ENCODE assay signal across 28 cellular contexts in the genomic region with DNA sequence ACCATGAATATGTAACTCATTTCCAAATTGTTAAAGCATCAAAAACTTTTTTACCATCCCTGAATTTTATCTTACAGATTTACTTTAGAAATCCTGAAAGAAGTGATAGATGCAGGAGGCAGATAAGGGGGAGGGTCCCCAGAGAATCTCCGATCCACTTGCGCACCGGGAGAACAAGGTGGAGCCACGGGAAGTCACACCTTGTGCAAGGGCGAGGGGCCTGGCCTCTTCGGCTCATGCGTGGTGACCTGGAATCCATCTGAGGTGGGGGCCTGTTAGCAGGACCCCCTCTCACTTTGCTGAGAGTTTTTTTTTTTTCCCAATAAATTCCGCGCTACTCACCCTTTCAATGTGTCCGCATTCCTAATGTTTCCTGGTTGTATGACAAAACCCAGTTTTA.
"Had no signal": no experiment of that assay in that cellular context is flagged by ENCODE, and none has a peak within 500 bp of the region (broad histone marks: within the 10 kb centered on the region; RNA-seq: fewer than 3 reads in every experiment).

No MANE protein-coding gene starts in this region.

- H3K27ac ChIP-seq: ascending aorta, breast epithelium, cardiac muscle cell, coronary artery, dorsolateral prefrontal cortex had no signal

- H3K27me3 Mint-ChIP-seq: activated CD4-positive, alpha-beta memory T cell treated with anti-CD3 and anti-CD28 coated beads, Interleukin-2, amount 10 ng/mL, durations not matched to agents 7 days and 5 days; activated CD4-positive, alpha-beta T cell treated with anti-CD3 and anti-CD28 coated beads, Interleukin-2, amount 10 ng/mL, durations not matched to agents 7 days and 5 days had no signal

- H3K4me3 Mint-ChIP-seq: activated CD4-positive, alpha-beta memory T cell treated with anti-CD3 and anti-CD28 coated beads, Interleukin-2, amount 10 ng/mL, durations not matched to agents 7 days and 5 days; activated CD4-positive, alpha-beta T cell treated with anti-CD3 and anti-CD28 coated beads, Interleukin-2, amount 10 ng/mL, durations not matched to agents 7 days and 5 days; activated naive CD4-positive, alpha-beta T cell treated with anti-CD3 and anti-CD28 coated beads, Interleukin-2, amount 10 ng/mL, durations not matched to agents 7 days and 5 days; activated naive CD8-positive, alpha-beta T cell treated with anti-CD3 and anti-CD28 coated beads, Interleukin-2, amount 10 ng/mL, durations not matched to agents 7 days and 5 days; activated T-cell treated with anti-CD3 and anti-CD28 coated beads, Interleukin-2, amount 50 U/mL, for 24 hours; activated T-cell treated with anti-CD3 and anti-CD28 coated beads, Interleukin-2, amount 50 U/mL, for 72 hours; brain; dendritic cell treated with granulocyte-macrophage colony-stimulating factor and Interleukin-4, amounts not matched to agents 40 ng/mL and 50 ng/mL, for 4 days; endodermal cell had no signal

- H3K9me3 Mint-ChIP-seq: activated CD4-positive, alpha-beta memory T cell treated with anti-CD3 and anti-CD28 coated beads, Interleukin-2, amount 10 ng/mL, durations not matched to agents 7 days and 5 days; activated CD4-positive, alpha-beta T cell treated with anti-CD3 and anti-CD28 coated beads, Interleukin-2, amount 10 ng/mL, durations not matched to agents 7 days and 5 days; activated naive CD4-positive, alpha-beta T cell treated with anti-CD3 and anti-CD28 coated beads, Interleukin-2, amount 10 ng/mL, durations not matched to agents 7 days and 5 days; activated naive CD4-positive, alpha-beta T cell treated with anti-CD3 and anti-CD28 coated beads, Interleukin-2, amount 50 U/mL, for 72 hours; activated naive CD8-positive, alpha-beta T cell treated with anti-CD3 and anti-CD28 coated beads, Interleukin-2, amount 10 ng/mL, durations not matched to agents 7 days and 5 days; activated T-cell treated with anti-CD3 and anti-CD28 coated beads, Interleukin-2, amount 50 U/mL, for 24 hours; activated T-cell treated with anti-CD3 and anti-CD28 coated beads, Interleukin-2, amount 50 U/mL, for 72 hours; brain; dendritic cell treated with granulocyte-macrophage colony-stimulating factor and Interleukin-4, amounts not matched to agents 40 ng/mL and 50 ng/mL, for 4 days; endodermal cell had no signal

- ATAC-seq: activated naive CD4-positive, alpha-beta T cell treated with anti-CD3 and anti-CD28 coated beads, Interleukin-2, amount 50 U/mL, for 72 hours; activated T-cell treated with anti-CD3 and anti-CD28 coated beads, Interleukin-2, amount 50 U/mL, for 72 hours; esophagus mucosa had no signal

- DNase-seq: activated CD4-positive, alpha-beta memory T cell treated with anti-CD3 and anti-CD28 coated beads, Interleukin-2, amount 10 ng/mL, durations not matched to agents 7 days and 5 days; activated CD4-positive, alpha-beta T cell treated with anti-CD3 and anti-CD28 coated beads for 1 hour; activated CD4-positive, alpha-beta T cell treated with anti-CD3 and anti-CD28 coated beads for 4 hours; activated CD4-positive, alpha-beta T cell treated with anti-CD3 and anti-CD28 coated beads, Interleukin-2, amount 10 ng/mL, durations not matched to agents 7 days and 5 days; activated CD4-positive, alpha-beta T cell treated with anti-CD3 and anti-CD28 coated beads, Interleukin-2, amount 50 U/mL, for 4 hours; activated CD8-positive, alpha-beta memory T cell treated with anti-CD3 and anti-CD28 coated beads, Interleukin-2, amount 50 U/mL, for 48 hours; activated gamma-delta T cell; activated naive CD4-positive, alpha-beta T cell; activated naive CD4-positive, alpha-beta T cell treated with anti-CD3 and anti-CD28 coated beads, Interleukin-2, amount 10 ng/mL, durations not matched to agents 7 days and 5 days; activated naive CD8-positive, alpha-beta T cell treated with anti-CD3 and anti-CD28 coated beads, Interleukin-2, amount 10 ng/mL, durations not matched to agents 7 days and 5 days; activated T-cell treated with anti-CD3 and anti-CD28 coated beads for 4 hours; activated T-cell treated with anti-CD3 and anti-CD28 coated beads, Interleukin-2, amount 50 U/mL, for 24 hours; activated T-cell treated with anti-CD3 and anti-CD28 coated beads, Interleukin-2, amount 50 U/mL, for 72 hours; central memory CD4-positive, alpha-beta T cell; cerebellar nuclear complex; dorsolateral prefrontal cortex; effector memory CD4-positive, alpha-beta T cell; endodermal cell; head of caudate nucleus; T-helper 2 cell had no signal

- H3K27ac Mint-ChIP-seq: activated CD4-positive, alpha-beta memory T cell treated with anti-CD3 and anti-CD28 coated beads, Interleukin-2, amount 10 ng/mL, durations not matched to agents 7 days and 5 days; activated CD4-positive, alpha-beta T cell treated with anti-CD3 and anti-CD28 coated beads, Interleukin-2, amount 10 ng/mL, durations not matched to agents 7 days and 5 days; activated naive CD4-positive, alpha-beta T cell treated with anti-CD3 and anti-CD28 coated beads, Interleukin-2, amount 10 ng/mL, durations not matched to agents 7 days and 5 days; activated naive CD8-positive, alpha-beta T cell treated with anti-CD3 and anti-CD28 coated beads, Interleukin-2, amount 10 ng/mL, durations not matched to agents 7 days and 5 days; activated T-cell treated with anti-CD3 and anti-CD28 coated beads, Interleukin-2, amount 50 U/mL, for 24 hours; activated T-cell treated with anti-CD3 and anti-CD28 coated beads, Interleukin-2, amount 50 U/mL, for 72 hours; dendritic cell treated with granulocyte-macrophage colony-stimulating factor and Interleukin-4, amounts not matched to agents 40 ng/mL and 50 ng/mL, for 4 days; endodermal cell had no signal

- H3K4me3 ChIP-seq: ascending aorta, breast epithelium, cardiac muscle cell, coronary artery, dorsolateral prefrontal cortex had no signal

- H3K4me1 ChIP-seq: ascending aorta, breast epithelium had no signal

- H3K36me3 ChIP-seq: ascending aorta, breast epithelium, cardiac muscle cell had no signal

- H3K27me3 ChIP-seq: ascending aorta, breast epithelium, cardiac muscle cell, dorsolateral prefrontal cortex had no signal

- H3K9me3 ChIP-seq: ascending aorta, breast epithelium had no signal

- H3K4me1 Mint-ChIP-seq: activated CD4-positive, alpha-beta memory T cell treated with anti-CD3 and anti-CD28 coated beads, Interleukin-2, amount 10 ng/mL, durations not matched to agents 7 days and 5 days; activated CD4-positive, alpha-beta T cell treated with anti-CD3 and anti-CD28 coated beads, Interleukin-2, amount 10 ng/mL, durations not matched to agents 7 days and 5 days; activated naive CD4-positive, alpha-beta T cell treated with anti-CD3 and anti-CD28 coated beads, Interleukin-2, amount 10 ng/mL, durations not matched to agents 7 days and 5 days; activated naive CD8-positive, alpha-beta T cell treated with anti-CD3 and anti-CD28 coated beads, Interleukin-2, amount 10 ng/mL, durations not matched to agents 7 days and 5 days had no signal

- H3K36me3 Mint-ChIP-seq: activated naive CD4-positive, alpha-beta T cell treated with anti-CD3 and anti-CD28 coated beads, Interleukin-2, amount 10 ng/mL, durations not matched to agents 7 days and 5 days; activated naive CD4-positive, alpha-beta T cell treated with anti-CD3 and anti-CD28 coated beads, Interleukin-2, amount 50 U/mL, for 72 hours; activated naive CD8-positive, alpha-beta T cell treated with anti-CD3 and anti-CD28 coated beads, Interleukin-2, amount 10 ng/mL, durations not matched to agents 7 days and 5 days; brain had no signal
